In genomic region chr14:35425850-35426249, GRCh38 we compare ENCODE assay signal across 25 cellular contexts.
"Had no signal": no experiment of that assay in that cellular context is flagged by ENCODE, and none has a peak within 500 bp of the region (broad histone marks: within the 10 kb centered on the region; RNA-seq: fewer than 3 reads in every experiment).

No MANE protein-coding gene starts in this region.

- H3K4me3 ChIP-seq: coronary artery, dorsolateral prefrontal cortex, esophagus squamous epithelium, gastrocnemius medialis, heart right ventricle, left lung, lower lobe of right lung, mucosa of descending colon had no signal

- H3K27ac Mint-ChIP-seq: endodermal cell, mesothelial cell of epicardium, naive B cell had no signal

- H3K4me3 Mint-ChIP-seq: endodermal cell, mesothelial cell of epicardium, naive B cell had no signal

- H3K27me3 Mint-ChIP-seq: naive B cell had no signal

- H3K36me3 Mint-ChIP-seq: mesothelial cell of epicardium, naive B cell had no signal

- H3K4me1 Mint-ChIP-seq: endodermal cell, mesothelial cell of epicardium had no signal

- H3K9me3 ChIP-seq: esophagus squamous epithelium, gastrocnemius medialis, left lung, lower lobe of right lung, mucosa of descending colon had no signal

- DNase-seq: dermis blood vessel endothelial cell; dorsolateral prefrontal cortex; effector CD4-positive, alpha-beta T cell; effector memory CD4-positive, alpha-beta T cell; endodermal cell; erythroblast; esophagus squamous epithelium; foreskin fibroblast; foreskin melanocyte; gastrocnemius medialis; glutamatergic neuron; head of caudate nucleus; heart right ventricle; hippocampal formation; left cardiac atrium; left lung; left ventricle myocardium superior; lower lobe of right lung; mesenchymal stem cell; mucosa of descending colon; naive B cell had no signal

- H3K27ac ChIP-seq: coronary artery, epithelial cell of prostate, esophagus squamous epithelium, gastrocnemius medialis, heart right ventricle, left lung, lower lobe of right lung had no signal

- ATAC-seq: esophagus mucosa, gastrocnemius medialis, heart right ventricle, left cardiac atrium, left lung, left ventricle myocardium superior, lower lobe of right lung, mucosa of descending colon had no signal

- H3K27me3 ChIP-seq: dorsolateral prefrontal cortex, esophagus squamous epithelium, gastrocnemius medialis, heart right ventricle, left lung had no signal

- H3K36me3 ChIP-seq: esophagus squamous epithelium, gastrocnemius medialis, heart right ventricle, left lung, lower lobe of right lung had no signal
